8 cellular contexts compared by ENCODE assay signal in genomic region chr1:182781849-182782586, GRCh38. TPM values are rescaled to one million over a fixed set of nuclear protein-coding genes. Genes with fewer than 3 reads are reported as not detected.
A peak's percentile ranks its signal among the peaks of the same experiment; 100 is the strongest.
DNase-seq lines count a peak whose midpoint lies in the region; ATAC-seq lines count a peak whose summit lies in the region.

No MANE protein-coding gene starts in this region.

- ATAC-seq in HG03354 (IDR thresholded peaks at IDR 0.05; ENCODE audit: poor library complexity, severe bottlenecking, unreplicated experiment), result peak; percentile 61

- peak; percentile 64 for DNase-seq in NK-92 treated with Interleukin-12 subunit alpha and Interleukin-12 subunit beta, amount 100 ng/mL, for 24 hours (lab: John Stamatoyannopoulos, UW)
- DNase-seq in NK-92 (lab: John Stamatoyannopoulos, UW; ENCODE audit: unreplicated experiment), result no peak
- DNase-seq in NCI-H748 (lab: John Stamatoyannopoulos, UW; ENCODE audit: unreplicated experiment), result peak; percentile 76
- peak; percentile 65 for DNase-seq in activated CD4-positive, alpha-beta T cell treated with anti-CD3 and anti-CD28 coated beads, Interleukin-2, amount 50 U/mL, for 1 hour
- DNase-seq in dermis microvascular lymphatic vessel endothelial cell (ENCODE audit: low read depth in 2 of 2), result peak; percentile 36 to 49
- DNase-seq in medulla oblongata (ENCODE audit: extremely low spot score), result peak; percentile 93
- DNase-seq in stimulated activated CD8-positive, alpha-beta memory T cell treated with anti-CD3 and anti-CD28 coated beads, Interleukin-2, amount 100 ng/mL, for 48 hours (ENCODE audit: low read depth in 2 of 2), result peak; percentile 59 to 60

RNA-seq across cellular contexts. Expression of gene NPL, which starts 7.6 kb away (rescaled TPM):
- 2.3 and 4.0 TPM in 2 replicates for total RNA-seq in dermis microvascular lymphatic vessel endothelial cell

RNA-seq across cellular contexts. Expression of gene DHX9, which starts 57.1 kb away (rescaled TPM):
- 142 and 161 TPM in 2 replicates for total RNA-seq in dermis microvascular lymphatic vessel endothelial cell
